In the genomic region with DNA sequence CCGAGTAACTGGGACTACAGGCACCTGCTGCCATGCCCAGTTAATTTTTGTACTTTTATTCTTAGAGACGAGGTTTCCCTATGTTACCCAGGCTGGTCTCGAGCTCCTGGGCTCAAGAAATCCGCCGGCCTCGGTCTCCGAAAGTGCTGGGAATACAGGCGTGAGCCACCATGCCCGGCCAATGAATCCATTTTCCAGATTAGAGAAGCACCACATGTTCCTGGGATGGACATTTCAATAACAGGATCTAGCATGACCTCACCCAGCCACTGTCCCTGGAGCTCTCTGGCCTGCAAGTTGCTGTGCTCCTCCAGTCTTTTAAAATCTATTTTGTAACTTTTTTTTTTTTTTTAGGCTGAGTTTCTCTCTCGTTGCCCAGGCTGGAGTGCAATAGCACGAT, we compare ENCODE assay signal across 17 cellular contexts. TPM values are rescaled to one million over a fixed set of nuclear protein-coding genes. Genes with fewer than 3 reads are reported as not detected.
A peak's percentile ranks its signal among the peaks of the same experiment; 100 is the strongest.
DNase-seq lines count a peak whose midpoint lies in the region; ATAC-seq and TF ChIP-seq lines count a peak whose summit lies in the region.
"Had no signal": no experiment of that assay in that cellular context is flagged by ENCODE, and none has a peak within 500 bp of the region (broad histone marks: within the 10 kb centered on the region; RNA-seq: fewer than 3 reads in every experiment).

No MANE protein-coding gene starts in this region.

- peak overlapping the region; percentile 80 to 100 (median 98) for H3K27ac Mint-ChIP-seq in CD8-positive, alpha-beta memory T cell
- peak overlapping the region; percentile 94 to 99 (median 98) for H3K27ac Mint-ChIP-seq in naive thymus-derived CD8-positive, alpha-beta T cell
- H3K27ac Mint-ChIP-seq in endodermal cell: no peak overlapping the region

- ATAC-seq in activated T-cell treated with anti-CD3 and anti-CD28 coated beads, Interleukin-2, amount 50 U/mL, for 4 hours: no peak
- ATAC-seq in naive thymus-derived CD8-positive, alpha-beta T cell: no peak

- H3K27ac ChIP-seq in CD8-positive, alpha-beta memory T cell (ENCODE audit: low read depth, low read length): peak overlapping the region; percentile 4
- H3K27ac ChIP-seq in WERI-Rb-1 (no peak overlapping the region), endodermal cell (ENCODE audit: low read depth, low read length) (no peak overlapping the region)
- H3K27ac ChIP-seq: epithelial cell of prostate had no signal

- peak; percentile 18 for DNase-seq in CD1c-positive myeloid dendritic cell (ENCODE audit: extremely low spot score)
- DNase-seq in CD8-positive, alpha-beta memory T cell: no peak
- DNase-seq in activated T-cell treated with anti-CD3 and anti-CD28 coated beads, Interleukin-2, amount 50 U/mL, for 4 hours: no peak
- DNase-seq in naive thymus-derived CD8-positive, alpha-beta T cell: peak in 1 of 10 donors; percentile 13
- DNase-seq in central memory CD4-positive, alpha-beta T cell: no peak
- no peak for DNase-seq in WERI-Rb-1
- no peak for DNase-seq in endodermal cell
- DNase-seq: activated CD4-positive, alpha-beta T cell treated with anti-CD3 and anti-CD28 coated beads for 1 hour; cerebellar nuclear complex; H7; NCI-H1417 treated with DMSO at 0.1 percent for 48 hours; NCI-H446 treated with DMSO at 0.1 percent for 48 hours; retina; stimulated activated CD4-positive, alpha-beta T cell treated with anti-CD3 and anti-CD28 coated beads, Interleukin-2, amount 100 ng/mL, for 24 hours; SW 1271 had no signal

- TF ChIP-seq CTCF in WERI-Rb-1 (IDR thresholded peaks at IDR 0.05; ENCODE audit: low read depth, low read length) (no peak), endodermal cell (conservative IDR thresholded peaks at IDR 0.05) (no peak)

- no peaks in the 10 kb centered on the region for H3K9me3 ChIP-seq in CD8-positive, alpha-beta memory T cell (ENCODE audit: low read length)
- H3K9me3 ChIP-seq in WERI-Rb-1 (ENCODE audit: severe bottlenecking): no peaks in the 10 kb centered on the region
- H3K9me3 ChIP-seq in endodermal cell (ENCODE audit: control insufficient read depth, low read length): no peaks in the 10 kb centered on the region

- peaks cover 4 to 38% (median 5%) of the 10 kb centered on the region in 3 donors for H3K36me3 Mint-ChIP-seq in CD8-positive, alpha-beta memory T cell
- H3K36me3 Mint-ChIP-seq in activated T-cell treated with anti-CD3 and anti-CD28 coated beads, Interleukin-2, amount 50 U/mL, for 4 hours (ENCODE audit: insufficient read depth): peaks cover 11% of the 10 kb centered on the region
- peaks cover 0 to 15% (median 5%) of the 10 kb centered on the region in 3 donors for H3K36me3 Mint-ChIP-seq in naive thymus-derived CD8-positive, alpha-beta T cell
- H3K36me3 Mint-ChIP-seq in endodermal cell (ENCODE audit: low read depth): no peaks in the 10 kb centered on the region

- H3K27me3 ChIP-seq in CD8-positive, alpha-beta memory T cell (ENCODE audit: insufficient read depth, low read length, poor library complexity, severe bottlenecking): no peaks in the 10 kb centered on the region
- H3K27me3 ChIP-seq in WERI-Rb-1 (ENCODE audit: insufficient read depth, low read depth, severe bottlenecking): no peaks in the 10 kb centered on the region
- no peaks in the 10 kb centered on the region for H3K27me3 ChIP-seq in endodermal cell (ENCODE audit: control insufficient read depth, insufficient read depth, low read length, poor library complexity, severe bottlenecking)

- WGBS in endodermal cell (ENCODE audit: insufficient coverage in 1 of 2, insufficient read length in 1 of 2), 2 experiments: 91 to 93% methylated on average over 10 to 11 of the region's 11 CpGs

- POLR2A ChIA-PET in CD8-positive, alpha-beta memory T cell (lab: Charles Lee): interaction anchor here (0.8 to 3.6 kb wide), 3 partner anchors 16 to 427 kb away, joined by 3 to 34 read pairs (median 4); no protein-coding TSS in a partner anchor
- POLR2A ChIA-PET in naive thymus-derived CD8-positive, alpha-beta T cell (lab: Charles Lee): interaction anchor here (1.4 to 11.8 kb wide), 5 partner anchors 12 to 238 kb away, joined by 3 to 254 read pairs (median 25); partner anchors contain the start of genes BRF1 and CDCA4

- no peak overlapping the region for H3K9ac ChIP-seq in endodermal cell (ENCODE audit: extremely low read depth, low read length, poor library complexity, severe bottlenecking)

- peaks cover under 1% of the 10 kb centered on the region for H3K36me3 ChIP-seq in CD8-positive, alpha-beta memory T cell (ENCODE audit: insufficient read depth, low read length)
- H3K36me3 ChIP-seq in WERI-Rb-1 (no peaks in the 10 kb centered on the region), endodermal cell (ENCODE audit: control insufficient read depth, insufficient read depth, low read length) (no peaks in the 10 kb centered on the region)

- peaks cover 90% of the 10 kb centered on the region for H3K4me1 ChIP-seq in CD8-positive, alpha-beta memory T cell (ENCODE audit: insufficient read depth, low read length)
- peaks cover 5% of the 10 kb centered on the region for H3K4me1 ChIP-seq in endodermal cell (ENCODE audit: control insufficient read depth, insufficient read depth, low read length)

- H3K9me3 Mint-ChIP-seq in CD8-positive, alpha-beta memory T cell: no peaks in the 10 kb centered on the region
- no peaks in the 10 kb centered on the region for H3K9me3 Mint-ChIP-seq in activated T-cell treated with anti-CD3 and anti-CD28 coated beads, Interleukin-2, amount 50 U/mL, for 4 hours
- no peaks in the 10 kb centered on the region for H3K9me3 Mint-ChIP-seq in naive thymus-derived CD8-positive, alpha-beta T cell
- no peaks in the 10 kb centered on the region for H3K9me3 Mint-ChIP-seq in endodermal cell
- H3K9me3 Mint-ChIP-seq: nephron had no signal

- peak overlapping the region; percentile 88 to 100 (median 94) for H3K4me3 Mint-ChIP-seq in CD8-positive, alpha-beta memory T cell
- H3K4me3 Mint-ChIP-seq in activated T-cell treated with anti-CD3 and anti-CD28 coated beads, Interleukin-2, amount 50 U/mL, for 4 hours: peak overlapping the region; percentile 86
- peak overlapping the region; percentile 81 to 99 (median 94) for H3K4me3 Mint-ChIP-seq in naive thymus-derived CD8-positive, alpha-beta T cell
- no peak overlapping the region for H3K4me3 Mint-ChIP-seq in endodermal cell
- H3K4me3 Mint-ChIP-seq: nephron had no signal

- H3K4me3 ChIP-seq in CD8-positive, alpha-beta memory T cell (ENCODE audit: low read length): peak overlapping the region; percentile 99
- no peak overlapping the region for H3K4me3 ChIP-seq in WERI-Rb-1 (ENCODE audit: low read depth, low read length)
- no peak overlapping the region for H3K4me3 ChIP-seq in endodermal cell (ENCODE audit: low read length)

- peaks cover 0 to 2% of the 10 kb centered on the region in 2 donors for H3K27me3 Mint-ChIP-seq in CD8-positive, alpha-beta memory T cell
- no peaks in the 10 kb centered on the region for H3K27me3 Mint-ChIP-seq in activated T-cell treated with anti-CD3 and anti-CD28 coated beads, Interleukin-2, amount 50 U/mL, for 4 hours (ENCODE audit: low read depth)
- H3K27me3 Mint-ChIP-seq in naive thymus-derived CD8-positive, alpha-beta T cell: no peaks in the 10 kb centered on the region
- H3K27me3 Mint-ChIP-seq in endodermal cell (ENCODE audit: insufficient read depth): no peaks in the 10 kb centered on the region

- H3K4me1 Mint-ChIP-seq in CD8-positive, alpha-beta memory T cell: peaks cover 61 to 94% (median 68%) of the 10 kb centered on the region in 3 donors
- H3K4me1 Mint-ChIP-seq in activated T-cell treated with anti-CD3 and anti-CD28 coated beads, Interleukin-2, amount 50 U/mL, for 4 hours (ENCODE audit: low read depth): peaks cover 83% of the 10 kb centered on the region
- H3K4me1 Mint-ChIP-seq in naive thymus-derived CD8-positive, alpha-beta T cell: peaks cover 30 to 89% (median 87%) of the 10 kb centered on the region in 4 donors
- H3K4me1 Mint-ChIP-seq in endodermal cell: peaks cover 7% of the 10 kb centered on the region

- CTCF ChIA-PET in CD8-positive, alpha-beta memory T cell (lab: Charles Lee): interaction anchor here (1.0 to 12.5 kb wide), 4 partner anchors 11 to 25 kb away, joined by 3 to 153 read pairs (median 56); no protein-coding TSS in a partner anchor

RNA-seq across cellular contexts. Expression of gene GPR132, which starts 2.2 kb away (rescaled TPM):
- total RNA-seq in CD8-positive, alpha-beta memory T cell: 10 to 100 TPM; 51.3 to 52.0 TPM
- polyA plus RNA-seq in CD8-positive, alpha-beta memory T cell: 34.9 TPM
- total RNA-seq in activated T-cell treated with anti-CD3 and anti-CD28 coated beads, Interleukin-2, amount 50 U/mL, for 4 hours: 10 to 100 TPM; 14.6 to 18.4 (median 16.8) TPM
- 10 to 100 TPM; 36.3 to 41.4 TPM for total RNA-seq in naive thymus-derived CD8-positive, alpha-beta T cell
- 10 to 100 TPM in 1 of 3 donors, 1 to 10 TPM in 2; 9.4 to 37.2 (median 9.7) TPM for polyA plus RNA-seq in naive thymus-derived CD8-positive, alpha-beta T cell
- total RNA-seq in endodermal cell: 1 to 10 TPM in 1 of 2 donors, under 1 TPM in 1; 0.27 to 3.3 TPM
- 0.25 TPM for polyA plus RNA-seq in endodermal cell (2013, experiment 1 of 2)
- 0.08 TPM for polyA plus RNA-seq in endodermal cell (2013, experiment 2 of 2)
- total RNA-seq: H7 had no signal

RNA-seq across cellular contexts. Expression of gene CDCA4, which starts 42.2 kb away (rescaled TPM):
- total RNA-seq in CD8-positive, alpha-beta memory T cell: 10 to 100 TPM; 73.0 to 76.7 TPM
- polyA plus RNA-seq in CD8-positive, alpha-beta memory T cell: 23.8 TPM
- 10 to 100 TPM; 55.1 to 72.2 (median 58.3) TPM for total RNA-seq in activated T-cell treated with anti-CD3 and anti-CD28 coated beads, Interleukin-2, amount 50 U/mL, for 4 hours
- total RNA-seq in naive thymus-derived CD8-positive, alpha-beta T cell: 10 to 100 TPM; 11.0 to 12.4 TPM
- 10 to 100 TPM in 2 of 3 donors, 1 to 10 TPM in 1; 8.2 to 12.0 (median 11.3) TPM for polyA plus RNA-seq in naive thymus-derived CD8-positive, alpha-beta T cell
- total RNA-seq in endodermal cell: 10 to 100 TPM; 46.6 to 65.1 TPM
- polyA plus RNA-seq in endodermal cell (2013, experiment 1 of 2): 52.4 TPM
- 53.2 TPM for polyA plus RNA-seq in endodermal cell (2013, experiment 2 of 2)
